Comparison of ENCODE assay signal across 27 cellular contexts in genomic region chr2:111961663-111962062, GRCh38.
"Had no signal": no experiment of that assay in that cellular context is flagged by ENCODE, and none has a peak within 500 bp of the region (broad histone marks: within the 10 kb centered on the region; RNA-seq: fewer than 3 reads in every experiment).

No MANE protein-coding gene starts in this region.

- ATAC-seq: effector memory CD8-positive, alpha-beta T cell; esophagus mucosa; foreskin keratinocyte; gastrocnemius medialis; gastroesophageal sphincter; heart left ventricle; heart right ventricle had no signal

- H3K9me3 ChIP-seq: colonic mucosa, esophagus muscularis mucosa, esophagus squamous epithelium, gastrocnemius medialis, gastroesophageal sphincter, heart left ventricle, heart right ventricle had no signal

- H3K36me3 ChIP-seq: colonic mucosa, esophagus squamous epithelium, gastrocnemius medialis had no signal

- H3K4me3 Mint-ChIP-seq: dendritic cell treated with granulocyte-macrophage colony-stimulating factor and Interleukin-4, amounts not matched to agents 40 ng/mL and 50 ng/mL, for 4 days; effector memory CD8-positive, alpha-beta T cell; endodermal cell had no signal

- H3K9me3 Mint-ChIP-seq: dendritic cell treated with granulocyte-macrophage colony-stimulating factor and Interleukin-4, amounts not matched to agents 40 ng/mL and 50 ng/mL, for 4 days; effector memory CD8-positive, alpha-beta T cell; endodermal cell had no signal

- H3K27ac Mint-ChIP-seq: dendritic cell treated with granulocyte-macrophage colony-stimulating factor and Interleukin-4, amounts not matched to agents 40 ng/mL and 50 ng/mL, for 4 days; effector memory CD8-positive, alpha-beta T cell; endodermal cell had no signal

- H3K27me3 ChIP-seq: colonic mucosa, dorsolateral prefrontal cortex, esophagus muscularis mucosa, gastrocnemius medialis, gastroesophageal sphincter, heart left ventricle, heart right ventricle had no signal

- FAIRE-seq: colon, endometrium, endothelial cell of umbilical vein, frontal cortex had no signal

- DNase-seq: colonic mucosa; cortex of kidney; dermis blood vessel endothelial cell; dorsolateral prefrontal cortex; effector CD4-positive, alpha-beta T cell; effector memory CD4-positive, alpha-beta T cell; effector memory CD8-positive, alpha-beta T cell; endodermal cell; erythroblast; esophagus squamous epithelium; foreskin fibroblast; foreskin keratinocyte; foreskin melanocyte; gastrocnemius medialis; glutamatergic neuron; heart left ventricle; heart right ventricle had no signal

- H3K4me1 ChIP-seq: colonic mucosa had no signal

- H3K4me3 ChIP-seq: colonic mucosa, coronary artery, dorsolateral prefrontal cortex, esophagus muscularis mucosa, esophagus squamous epithelium, gastrocnemius medialis, gastroesophageal sphincter, heart left ventricle, heart right ventricle had no signal

- H3K27ac ChIP-seq: colonic mucosa, coronary artery, epithelial cell of prostate, esophagus muscularis mucosa, esophagus squamous epithelium, foreskin keratinocyte, gastrocnemius medialis, gastroesophageal sphincter, heart left ventricle, heart right ventricle had no signal

- H3K27me3 Mint-ChIP-seq: dendritic cell treated with granulocyte-macrophage colony-stimulating factor and Interleukin-4, amounts not matched to agents 40 ng/mL and 50 ng/mL, for 4 days had no signal
